1 cellular context compared by ENCODE assay signal in genomic region chr3:114640126-114640525, GRCh38.
TF ChIP-seq lines count a peak whose summit lies in the region.

No MANE protein-coding gene starts in this region.

TF ChIP-seq in GM23338, 12 proteins besides CTCF, POLR2A, EP300 and RAD21 (continued from another document):
- no peak for TF ChIP-seq REST (IDR thresholded peaks at IDR 0.05; ENCODE audit: unreplicated experiment)
- no peak for TF ChIP-seq EZH2phosphoT487 (IDR thresholded peaks at IDR 0.05; ENCODE audit: unreplicated experiment)
- no peak for TF ChIP-seq ZNF462 (CRISPR knock-in tag; IDR thresholded peaks at IDR 0.05)
- no peak for TF ChIP-seq ZNF114 (CRISPR knock-in tag; IDR thresholded peaks at IDR 0.05)
- TF ChIP-seq POLR2AphosphoS5 (IDR thresholded peaks at IDR 0.05; ENCODE audit: low read depth): no peak
- TF ChIP-seq ETS1 (IDR thresholded peaks at IDR 0.05): no peak
- no peak for TF ChIP-seq JUNB (IDR thresholded peaks at IDR 0.05; ENCODE audit: unreplicated experiment)
- TF ChIP-seq STAT1 (IDR thresholded peaks at IDR 0.05; ENCODE audit: unreplicated experiment): no peak
